Comparison of ENCODE assay signal across 8 cellular contexts in the genomic region with DNA sequence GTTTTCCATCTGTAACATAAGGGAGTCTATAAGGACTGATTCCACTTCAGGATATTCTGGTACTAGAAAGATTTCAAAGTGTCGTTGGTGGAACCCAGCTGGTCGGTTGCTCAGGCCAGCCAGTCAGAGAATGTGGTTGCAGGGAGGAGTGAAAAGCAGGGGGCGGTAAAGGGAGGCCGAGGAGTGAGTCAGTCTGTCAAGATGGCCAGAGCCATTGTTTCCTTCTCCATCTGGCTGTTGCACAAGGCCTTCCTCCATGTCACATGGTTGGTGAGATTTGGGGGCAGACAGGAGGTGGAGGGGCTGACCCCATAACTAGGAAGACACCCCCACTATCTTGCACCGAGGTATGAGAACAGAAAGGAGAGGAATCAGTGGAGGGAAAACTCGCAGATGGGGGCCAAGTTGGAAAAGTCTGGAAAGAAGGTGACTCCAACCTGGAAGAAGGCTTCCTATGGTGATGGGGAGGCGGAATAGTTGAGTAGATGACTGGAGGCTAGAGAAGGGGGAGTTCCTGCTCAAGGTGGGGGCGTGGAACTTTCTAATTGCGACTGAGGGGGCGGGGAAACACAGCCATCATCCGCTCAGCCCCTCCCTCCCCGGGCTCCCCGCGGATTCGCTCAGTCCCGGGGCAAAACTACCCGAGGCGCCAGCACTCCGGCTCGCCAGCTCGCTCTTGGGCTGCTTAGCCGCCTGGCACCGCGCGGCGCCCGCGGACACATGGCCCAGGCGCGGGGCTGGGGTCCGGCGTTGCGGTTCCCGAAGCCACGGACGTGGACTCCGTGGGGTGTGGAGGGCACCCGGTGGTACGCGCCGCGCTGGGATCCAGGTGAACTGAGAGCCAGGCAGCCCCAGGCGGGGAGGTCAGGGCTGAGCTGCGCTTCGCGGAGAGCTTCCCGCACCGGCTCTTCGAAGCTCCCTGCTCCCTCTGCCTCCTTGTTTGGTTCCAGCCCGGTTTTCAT. TPM values are rescaled to one million over a fixed set of nuclear protein-coding genes. Genes with fewer than 3 reads are reported as not detected.
DNase-seq lines count a peak whose midpoint lies in the region; ATAC-seq, FAIRE-seq and TF ChIP-seq lines count a peak whose summit lies in the region.

No MANE protein-coding gene starts in this region.

- intact Hi-C loops in prostate gland (cut with DNase I), result no loop called here
- intact Hi-C loops in OCI-LY7 (cut with micrococcal nuclease; ENCODE audit: unreplicated experiment), result no loop called here

- H3K4me3 ChIP-seq in A549, result peak overlapping the region; percentile 41
- H3K4me3 ChIP-seq in WERI-Rb-1 (ENCODE audit: low read depth, low read length), result peak overlapping the region; percentile 34
- peak overlapping the region; percentile 13 to 18 for H3K4me3 ChIP-seq in prostate gland
- H3K4me3 ChIP-seq in OCI-LY7 (ENCODE audit: low read depth, low read length, poor library complexity, severe bottlenecking), result no peak overlapping the region

- peak overlapping the region; percentile 40 to 88; a peak in 5 of 6 replicates for H3K27ac ChIP-seq in A549
- H3K27ac ChIP-seq in H9 (ENCODE audit: insufficient read length, low read depth, low read length), result no peak overlapping the region
- no peak overlapping the region for H3K27ac ChIP-seq in WERI-Rb-1
- peak overlapping the region; percentile 38 to 56 for H3K27ac ChIP-seq in prostate gland
- H3K27ac ChIP-seq in OCI-LY7 (ENCODE audit: low read depth, low read length, poor library complexity, severe bottlenecking), result no peak overlapping the region

- peak overlapping the region in 1 of 3 experiments; percentile 19; a peak in 3 of 7 replicates for H3K27ac Mint-ChIP-seq in H9

- no peak overlapping the region for H2BK20ac ChIP-seq in H9 (ENCODE audit: low read depth, low read length, poor library complexity, severe bottlenecking)

- no peak for FAIRE-seq in A549 (lab: Jason Lieb, UNC)

- no peak overlapping the region for H4K91ac ChIP-seq in H9 (ENCODE audit: insufficient read length, low read depth, low read length)

- H3K4me2 ChIP-seq in A549 (peak overlapping the region; percentile 79), H9 (ENCODE audit: insufficient read depth, insufficient read length, low read length) (peak overlapping the region; percentile 40), OCI-LY7 (ENCODE audit: low read length) (no peak overlapping the region)

- no peak overlapping the region for H4K5ac ChIP-seq in H9 (ENCODE audit: insufficient read length, low read depth, low read length)

- no peak overlapping the region for H2BK5ac ChIP-seq in H9 (ENCODE audit: insufficient read length, low read length)

- peaks cover 0 to 2% (median 0%) of the 10 kb centered on the region in 3 experiments; a peak in 3 of 7 replicates for H3K36me3 Mint-ChIP-seq in H9 (ENCODE audit: insufficient read depth in 1 of 3, low read depth in 3 of 3)

- no peak overlapping the region for H3K23ac ChIP-seq in H9 (ENCODE audit: insufficient read length, low read depth, low read length)

- H3K4ac ChIP-seq in H9 (ENCODE audit: low read depth, low read length), result no peak overlapping the region

- H2BK15ac ChIP-seq in H9 (ENCODE audit: low read depth, low read length), result no peak overlapping the region

- peaks cover 19% of the 10 kb centered on the region for H3K27me3 Mint-ChIP-seq in H9 (ENCODE audit: low read depth)

- no peaks in the 10 kb centered on the region for H3K79me2 ChIP-seq in H9 (ENCODE audit: insufficient read depth, low read length)
- H3K79me2 ChIP-seq in OCI-LY7 (ENCODE audit: insufficient read depth, low read depth, low read length), result no peaks in the 10 kb centered on the region

- H3K79me1 ChIP-seq in H9 (ENCODE audit: insufficient read depth, low read depth, low read length, poor library complexity, severe bottlenecking), result no peaks in the 10 kb centered on the region

- TF ChIP-seq EP300 in A549 (IDR thresholded peaks at IDR 0.05), result no peak

- no TSS peak for BruUV-seq in OCI-LY7 (replicated peaks; lab: Mats Ljungman, UMichigan)

- H3K4me1 ChIP-seq in A549, result peaks cover 9% of the 10 kb centered on the region; the same call in 2 of the 3 replicates
- peaks cover 2% of the 10 kb centered on the region; the same call in 1 of the 2 replicates for H3K4me1 ChIP-seq in H9 (ENCODE audit: insufficient read depth, low read length)
- H3K4me1 ChIP-seq in prostate gland (replicated peaks), result no peaks in the 10 kb centered on the region
- no peaks in the 10 kb centered on the region for H3K4me1 ChIP-seq in OCI-LY7 (ENCODE audit: insufficient read depth, low read length, poor library complexity, severe bottlenecking)

- H3T11ph ChIP-seq in H9 (ENCODE audit: low read length), result no peak overlapping the region

- H2BK12ac ChIP-seq in H9 (ENCODE audit: insufficient read length, low read depth, low read length), result no peak overlapping the region

- peak; percentile 79 to 89 for ATAC-seq in A549

- no peak overlapping the region for H3K18ac ChIP-seq in H9 (ENCODE audit: insufficient read length, low read depth, low read length)

- no peaks in the 10 kb centered on the region; the same call in 1 of the 2 replicates for H3K27me3 ChIP-seq in H9 (ENCODE audit: insufficient read depth, low read length)
- peaks cover 30% of the 10 kb centered on the region for H3K27me3 ChIP-seq in WERI-Rb-1 (ENCODE audit: insufficient read depth, low read depth, severe bottlenecking)
- H3K27me3 ChIP-seq in prostate gland (replicated peaks; ENCODE audit: insufficient read depth), result no peaks in the 10 kb centered on the region

- H2AFZ ChIP-seq in H9 (ENCODE audit: low read length) (no peak overlapping the region), OCI-LY7 (ENCODE audit: low read length) (no peak overlapping the region)

- H3K9me3 ChIP-seq in A549 (no peaks in the 10 kb centered on the region), H9 (ENCODE audit: control insufficient read depth, low read depth, low read length) (peaks cover 27% of the 10 kb centered on the region), WERI-Rb-1 (ENCODE audit: severe bottlenecking) (no peaks in the 10 kb centered on the region), prostate gland (no peaks in the 10 kb centered on the region), OCI-LY7 (ENCODE audit: low read length) (no peaks in the 10 kb centered on the region)

- peak overlapping the region; percentile 60 to 76 for H3K4me3 Mint-ChIP-seq in H9

- no peaks in the 10 kb centered on the region for H3K23me2 ChIP-seq in H9 (ENCODE audit: insufficient read length, low read depth, low read length, poor library complexity, severe bottlenecking)

- H3K9me2 ChIP-seq in OCI-LY7 (ENCODE audit: insufficient read depth, low read length), result no peaks in the 10 kb centered on the region

- H3K14ac ChIP-seq in H9 (ENCODE audit: insufficient read depth, low read length), result peak overlapping the region; percentile 76; the same call in 1 of the 2 replicates

- H3K36me3 ChIP-seq in WERI-Rb-1 (no peaks in the 10 kb centered on the region), prostate gland (no peaks in the 10 kb centered on the region), OCI-LY7 (ENCODE audit: insufficient read depth, low read length) (no peaks in the 10 kb centered on the region)

- peaks cover 58 to 65% of the 10 kb centered on the region in 2 experiments for H3K9me3 Mint-ChIP-seq in H9

- H2BK120ac ChIP-seq in H9 (ENCODE audit: low read depth, low read length, poor library complexity, severe bottlenecking), result no peak overlapping the region

- DNase-seq in A549 (ENCODE audit: low read depth in 1 of 2, low spot score in 1 of 2) (peak; percentile 31 to 50), H9 (peak; percentile 71), WERI-Rb-1 (peak; percentile 17), germinal center (ENCODE audit: low spot score) (peak; percentile 6), prostate gland (ENCODE audit: low spot score) (no peak), OCI-LY7 (ENCODE audit: low spot score) (no peak), NCI-H774 (lab: John Stamatoyannopoulos, UW) (no peak), activated gamma-delta T cell (lab: John Stamatoyannopoulos, UW) (no peak)

- no peak overlapping the region for H2AK5ac ChIP-seq in H9 (ENCODE audit: insufficient read length, low read length)

- TF ChIP-seq CTCF in A549 (IDR thresholded peaks at IDR 0.05) (no peak), H9 (conservative IDR thresholded peaks at IDR 0.05) (peak; percentile 36; the same call in 1 of the 3 replicates), WERI-Rb-1 (IDR thresholded peaks at IDR 0.05; ENCODE audit: low read depth, low read length) (0 out of 2 replicates have a peak, but pooled peaks have one; percentile 4), prostate gland (IDR thresholded peaks at IDR 0.05) (no peak), OCI-LY7 (conservative IDR thresholded peaks at IDR 0.05; ENCODE audit: low read length) (no peak)

- peak overlapping the region; percentile 28 for H3K9ac ChIP-seq in H9 (ENCODE audit: extremely low read depth, insufficient read length, low read length)

- TF ChIP-seq POLR2A in A549 (IDR thresholded peaks at IDR 0.05; ENCODE audit: low read length) (no peak), prostate gland (IDR thresholded peaks at IDR 0.05) (no peak)

- peaks cover 8 to 33% of the 10 kb centered on the region in 2 experiments for H3K4me1 Mint-ChIP-seq in H9

- no peak for TF ChIP-seq RAD21 in A549 (conservative IDR thresholded peaks at IDR 0.05 in 1 of 2, IDR thresholded peaks at IDR 0.05 in 1 of 2)

- 20% methylated on average over 29 of the region's 50 CpGs for WGBS in A549 (ENCODE audit: missing lambda C conversion rate)
- no CpG with 5 or more reads among the region's 50 CpGs for WGBS in H9 (ENCODE audit: extremely low coverage, insufficient read length, low lambda C conversion rate)
- 21% methylated on average over 21 of the region's 50 CpGs for WGBS in prostate gland

- H3K56ac ChIP-seq in H9 (ENCODE audit: insufficient read length, low read depth, low read length), result no peak overlapping the region

- H4K8ac ChIP-seq in H9 (replicated peaks; ENCODE audit: insufficient read length, low read depth, low read length), result no peak overlapping the region

- CTCF ChIA-PET in A549 (lab: Yijun Ruan, JAX) (interaction anchor here (1.0 to 1.8 kb wide), 4 partner anchors 11 to 501 kb away, joined by 3 to 5 read pairs (median 4); no protein-coding TSS in a partner anchor), OCI-LY7 (lab: Charles Lee; ENCODE audit: unreplicated experiment) (no interaction called here)

- H4K20me1 ChIP-seq in H9 (ENCODE audit: control insufficient read depth, insufficient read depth, insufficient read length), result no peaks in the 10 kb centered on the region
- no peaks in the 10 kb centered on the region for H4K20me1 ChIP-seq in OCI-LY7 (ENCODE audit: insufficient read depth, low read length)

- POLR2A ChIA-PET in A549 (lab: Yijun Ruan, JAX), result interaction anchor here (0.6 kb wide), 1 partner anchor 9 kb away, joined by 3 read pairs; no protein-coding TSS in a partner anchor
- POLR2A ChIA-PET in OCI-LY7 (lab: Charles Lee), result no interaction called here

RNA-seq across cellular contexts. Expression of gene STARD8, which starts 38.5 kb away (rescaled TPM):
- polyA plus RNA-seq in A549 (2011; rRNA removed) (1.6 and 1.9 TPM in 2 replicates), A549 (2017; fragmentation: RNase III; extraction: RNeasy Plus Mini Kit Qiagen cat#74134 plus additional on column Dnase treatment) (1.2 to 1.7 TPM (median 1.5 TPM) in 3 replicates)
- 0.91 and 1.4 TPM in 2 replicates for polyA plus RNA-seq in A549 (2012; cell fraction: cytosol; rRNA removed)
- polyA plus RNA-seq in A549 (2012; cell fraction: nucleus; rRNA removed), result 2.6 and 3.2 TPM in 2 replicates
- polyA minus RNA-seq in A549 (2011; rRNA and poly(A)+ RNA removed), result 2.7 and 4.4 TPM in 2 replicates
- total RNA-seq in H9 (2021) (0.39 and 0.52 TPM in 2 replicates), prostate gland (10 to 100 TPM in 1 of 2 donors, 1 to 10 TPM in 1; 5.6 to 14.3 TPM), OCI-LY7 (2022) (not detected in 2 replicates)
- not detected in 2 replicates for total RNA-seq in OCI-LY7 (2014; rRNA removed; shearing (Covaris generic))

Comparison
In these comparisons a context has a peak if more than half of its experiments do, and no peak if none do; other contexts are left out.
1. DNase-seq: peak in A549 (2 of 2), H9 (single experiment), WERI-Rb-1 (single experiment) and germinal center (single experiment); none in prostate gland (single experiment), OCI-LY7 (single experiment), NCI-H774 (single experiment) and activated gamma-delta T cell (single experiment).
2. H3K27ac ChIP-seq: peak in A549 (2 of 2) and prostate gland (2 of 2); none in H9 (single experiment), WERI-Rb-1 (single experiment) and OCI-LY7 (single experiment).
3. CTCF ChIP-seq: peak in H9 (single experiment) and WERI-Rb-1 (single experiment); none in A549 (single experiment), prostate gland (0 of 4) and OCI-LY7 (single experiment).